ENCODE assay signal across 1 cellular context in the genomic region with DNA sequence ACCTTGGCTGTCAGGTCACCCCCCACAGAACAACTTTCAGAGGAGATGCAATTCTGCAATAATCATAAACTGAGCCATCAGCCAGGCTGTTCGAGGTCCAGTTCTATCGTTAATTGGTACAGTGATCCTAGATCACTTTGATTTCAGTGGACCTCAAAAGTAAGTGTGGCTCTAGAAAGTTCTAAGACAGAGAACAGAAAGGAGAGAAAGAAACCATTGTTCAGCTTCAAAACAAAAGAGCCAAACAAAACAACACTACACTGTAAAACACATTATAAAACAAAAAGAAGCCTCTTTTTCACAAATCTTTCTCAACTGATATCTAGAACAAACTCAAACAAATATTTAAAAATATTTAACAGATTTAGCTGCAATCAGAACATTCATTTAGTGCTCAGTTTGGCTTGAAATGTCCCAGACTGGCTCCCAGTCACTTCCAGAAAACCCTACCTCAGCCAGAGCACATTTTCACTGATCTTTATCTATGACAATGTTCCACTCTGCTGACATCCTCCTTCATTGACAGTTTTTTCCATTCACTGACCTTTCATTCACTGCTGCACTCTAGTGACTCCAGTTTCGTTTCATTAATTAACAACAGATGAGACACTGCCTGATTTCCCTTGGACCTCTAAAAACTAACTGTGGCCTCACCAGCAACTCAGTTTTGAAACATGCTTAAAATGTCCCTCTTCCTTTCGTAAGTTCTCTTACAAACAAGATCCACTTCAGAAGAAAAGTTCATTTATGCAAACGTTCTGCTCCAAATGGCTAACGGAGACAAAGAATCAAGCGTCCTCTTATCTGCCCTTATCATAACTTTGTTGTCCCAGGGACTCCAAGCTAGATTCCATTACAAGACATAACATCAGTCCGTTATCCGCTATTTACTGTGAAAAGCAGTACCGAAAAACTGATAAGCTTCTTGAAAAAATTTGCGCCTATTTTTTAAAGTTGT.
TF ChIP-seq lines count a peak whose summit lies in the region.

No MANE protein-coding gene starts in this region.

TF ChIP-seq in HEK293, 187 proteins besides CTCF, POLR2A, EP300 and RAD21 (continued from another document):
- TF ChIP-seq ZNF660 (tag by site-specific recombination; IDR thresholded peaks at IDR 0.05) (no peak), ZNF157 (tag by site-specific recombination; IDR thresholded peaks at IDR 0.05) (no peak), ZNF10 (tag by site-specific recombination; IDR thresholded peaks at IDR 0.05) (no peak), ZNF785 (tag by site-specific recombination; IDR thresholded peaks at IDR 0.05) (no peak), ZBTB48 (tag by site-specific recombination; IDR thresholded peaks at IDR 0.05) (no peak), ZBTB20 (tag by site-specific recombination; IDR thresholded peaks at IDR 0.05) (no peak), KLF16 (tag by site-specific recombination; IDR thresholded peaks at IDR 0.05) (no peak), ZNF394 (tag by site-specific recombination; IDR thresholded peaks at IDR 0.05; ENCODE audit: borderline replicate concordance) (no peak), ZNF76 (tag by site-specific recombination; IDR thresholded peaks at IDR 0.05; ENCODE audit: borderline replicate concordance, low read depth) (no peak), ZNF747 (tag by site-specific recombination; IDR thresholded peaks at IDR 0.05) (no peak), ZBTB7A (tag by site-specific recombination; IDR thresholded peaks at IDR 0.05; ENCODE audit: low read depth) (no peak), PRDM1 (tag by site-specific recombination; IDR thresholded peaks at IDR 0.05) (peak; percentile 84; the same call in 1 of the 2 replicates), ZNF16 (tag by site-specific recombination; IDR thresholded peaks at IDR 0.05; ENCODE audit: low read depth) (no peak), GLIS1 (tag by site-specific recombination; IDR thresholded peaks at IDR 0.05) (no peak), ZXDB (tag by site-specific recombination; IDR thresholded peaks at IDR 0.05) (0 out of 2 replicates have a peak, but pooled peaks have one; percentile 33), WT1 (tag by site-specific recombination; IDR thresholded peaks at IDR 0.05) (no peak), GLIS2 (tag by site-specific recombination; IDR thresholded peaks at IDR 0.05) (no peak), ZNF677 (tag by site-specific recombination; IDR thresholded peaks at IDR 0.05) (no peak), YY1 (tag by site-specific recombination; IDR thresholded peaks at IDR 0.05) (no peak), ZNF777 (tag by site-specific recombination; IDR thresholded peaks at IDR 0.05; ENCODE audit: borderline replicate concordance) (no peak), ZNF544 (tag by site-specific recombination; IDR thresholded peaks at IDR 0.05) (no peak), ZNF138 (tag by site-specific recombination; IDR thresholded peaks at IDR 0.05; ENCODE audit: borderline replicate concordance) (no peak), ZNF324 (tag by site-specific recombination; IDR thresholded peaks at IDR 0.05) (no peak), KLF8 (tag by site-specific recombination; IDR thresholded peaks at IDR 0.05) (no peak), ZNF521 (tag by site-specific recombination; IDR thresholded peaks at IDR 0.05) (no peak), ZNF366 (tag by site-specific recombination; conservative IDR thresholded peaks at IDR 0.05) (no peak)
- TF ChIP-seq, protein P1, sequence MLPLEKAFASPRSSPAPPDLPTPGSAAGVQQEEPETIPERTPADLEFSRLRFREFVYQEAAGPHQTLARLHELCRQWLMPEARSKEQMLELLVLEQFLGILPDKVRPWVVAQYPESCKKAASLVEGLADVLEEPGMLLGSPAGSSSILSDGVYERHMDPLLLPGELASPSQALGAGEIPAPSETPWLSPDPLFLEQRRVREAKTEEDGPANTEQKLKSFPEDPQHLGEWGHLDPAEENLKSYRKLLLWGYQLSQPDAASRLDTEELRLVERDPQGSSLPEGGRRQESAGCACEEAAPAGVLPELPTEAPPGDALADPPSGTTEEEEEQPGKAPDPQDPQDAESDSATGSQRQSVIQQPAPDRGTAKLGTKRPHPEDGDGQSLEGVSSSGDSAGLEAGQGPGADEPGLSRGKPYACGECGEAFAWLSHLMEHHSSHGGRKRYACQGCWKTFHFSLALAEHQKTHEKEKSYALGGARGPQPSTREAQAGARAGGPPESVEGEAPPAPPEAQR (tag by site-specific recombination; IDR thresholded peaks at IDR 0.05): no peak
- TF ChIP-seq, protein P2, sequence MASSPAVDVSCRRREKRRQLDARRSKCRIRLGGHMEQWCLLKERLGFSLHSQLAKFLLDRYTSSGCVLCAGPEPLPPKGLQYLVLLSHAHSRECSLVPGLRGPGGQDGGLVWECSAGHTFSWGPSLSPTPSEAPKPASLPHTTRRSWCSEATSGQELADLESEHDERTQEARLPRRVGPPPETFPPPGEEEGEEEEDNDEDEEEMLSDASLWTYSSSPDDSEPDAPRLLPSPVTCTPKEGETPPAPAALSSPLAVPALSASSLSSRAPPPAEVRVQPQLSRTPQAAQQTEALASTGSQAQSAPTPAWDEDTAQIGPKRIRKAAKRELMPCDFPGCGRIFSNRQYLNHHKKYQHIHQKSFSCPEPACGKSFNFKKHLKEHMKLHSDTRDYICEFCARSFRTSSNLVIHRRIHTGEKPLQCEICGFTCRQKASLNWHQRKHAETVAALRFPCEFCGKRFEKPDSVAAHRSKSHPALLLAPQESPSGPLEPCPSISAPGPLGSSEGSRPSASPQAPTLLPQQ (tag by site-specific recombination; IDR thresholded peaks at IDR 0.05): no peak
- TF ChIP-seq, protein P3, sequence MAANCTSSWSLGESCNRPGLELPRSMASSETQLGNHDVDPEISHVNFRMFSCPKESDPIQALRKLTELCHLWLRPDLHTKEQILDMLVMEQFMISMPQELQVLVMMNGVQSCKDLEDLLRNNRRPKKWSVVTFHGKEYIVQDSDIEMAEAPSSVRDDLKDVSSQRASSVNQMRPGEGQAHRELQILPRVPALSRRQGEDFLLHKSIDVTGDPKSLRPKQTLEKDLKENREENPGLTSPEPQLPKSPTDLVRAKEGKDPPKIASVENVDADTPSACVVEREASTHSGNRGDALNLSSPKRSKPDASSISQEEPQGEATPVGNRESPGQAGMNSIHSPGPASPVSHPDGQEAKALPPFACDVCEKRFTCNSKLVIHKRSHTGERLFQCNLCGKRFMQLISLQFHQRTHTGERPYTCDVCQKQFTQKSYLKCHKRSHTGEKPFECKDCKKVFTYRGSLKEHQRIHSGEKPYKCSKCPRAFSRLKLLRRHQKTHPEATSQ (tag by site-specific recombination; IDR thresholded peaks at IDR 0.05): no peak
- TF ChIP-seq, protein P4, sequence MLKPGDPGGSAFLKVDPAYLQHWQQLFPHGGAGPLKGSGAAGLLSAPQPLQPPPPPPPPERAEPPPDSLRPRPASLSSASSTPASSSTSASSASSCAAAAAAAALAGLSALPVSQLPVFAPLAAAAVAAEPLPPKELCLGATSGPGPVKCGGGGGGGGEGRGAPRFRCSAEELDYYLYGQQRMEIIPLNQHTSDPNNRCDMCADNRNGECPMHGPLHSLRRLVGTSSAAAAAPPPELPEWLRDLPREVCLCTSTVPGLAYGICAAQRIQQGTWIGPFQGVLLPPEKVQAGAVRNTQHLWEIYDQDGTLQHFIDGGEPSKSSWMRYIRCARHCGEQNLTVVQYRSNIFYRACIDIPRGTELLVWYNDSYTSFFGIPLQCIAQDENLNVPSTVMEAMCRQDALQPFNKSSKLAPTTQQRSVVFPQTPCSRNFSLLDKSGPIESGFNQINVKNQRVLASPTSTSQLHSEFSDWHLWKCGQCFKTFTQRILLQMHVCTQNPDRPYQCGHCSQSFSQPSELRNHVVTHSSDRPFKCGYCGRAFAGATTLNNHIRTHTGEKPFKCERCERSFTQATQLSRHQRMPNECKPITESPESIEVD (tag by site-specific recombination; IDR thresholded peaks at IDR 0.05): peak; percentile 60
- TF ChIP-seq, protein P5, sequence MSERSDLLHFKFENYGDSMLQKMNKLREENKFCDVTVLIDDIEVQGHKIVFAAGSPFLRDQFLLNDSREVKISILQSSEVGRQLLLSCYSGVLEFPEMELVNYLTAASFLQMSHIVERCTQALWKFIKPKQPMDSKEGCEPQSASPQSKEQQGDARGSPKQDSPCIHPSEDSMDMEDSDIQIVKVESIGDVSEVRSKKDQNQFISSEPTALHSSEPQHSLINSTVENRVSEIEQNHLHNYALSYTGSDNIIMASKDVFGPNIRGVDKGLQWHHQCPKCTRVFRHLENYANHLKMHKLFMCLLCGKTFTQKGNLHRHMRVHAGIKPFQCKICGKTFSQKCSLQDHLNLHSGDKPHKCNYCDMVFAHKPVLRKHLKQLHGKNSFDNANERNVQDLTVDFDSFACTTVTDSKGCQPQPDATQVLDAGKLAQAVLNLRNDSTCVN (tag by site-specific recombination; optimal IDR thresholded peaks at IDR 0.05): no peak
